In genomic region chr11:113197456-113197855, GRCh38 we compare ENCODE assay signal across 22 cellular contexts.
DNase-seq lines count a peak whose midpoint lies in the region; ATAC-seq, FAIRE-seq and TF ChIP-seq lines count a peak whose summit lies in the region.
"Had no signal": no experiment of that assay in that cellular context is flagged by ENCODE, and none has a peak within 500 bp of the region (broad histone marks: within the 10 kb centered on the region; RNA-seq: fewer than 3 reads in every experiment).

No MANE protein-coding gene starts in this region.

- H3K9me3 ChIP-seq in astrocyte (ENCODE audit: insufficient read depth, low read depth, low read length) (no peaks in the 10 kb centered on the region), left lung (no peaks in the 10 kb centered on the region)
- H3K9me3 ChIP-seq: BLaER1, Caco-2 had no signal

- DNase-seq in astrocyte (ENCODE audit: low read depth) (no peak), mesothelial cell of epicardium (ENCODE audit: low spot score in 2 of 2, unreplicated experiment in 2 of 2) (no peak), type B pancreatic cell (ENCODE audit: extremely low spot score, unreplicated experiment) (no peak), NCI-H69 (lab: John Stamatoyannopoulos, UW) (no peak), activated T-cell treated with anti-CD3 and anti-CD28 coated beads for 4 hours (no peak), left lung (no peak)
- DNase-seq: Caco-2; CD4-positive, CD25-positive, alpha-beta regulatory T cell; CD8-positive, alpha-beta T cell; DMS153; DND-41; GM23248; H7; HCEC 1CT had no signal

- H3K27ac ChIP-seq in astrocyte (ENCODE audit: low read depth, low read length) (no peak overlapping the region), left lung (no peak overlapping the region)
- H3K27ac ChIP-seq: BLaER1, C4-2B, GM23248 had no signal

- peak overlapping the region; percentile 46 for H3K4me3 Mint-ChIP-seq in astrocyte (ENCODE audit: unreplicated experiment)
- H3K4me3 Mint-ChIP-seq in mesothelial cell of epicardium = no peak overlapping the region
- peak overlapping the region; percentile 2 for H3K4me3 Mint-ChIP-seq in type B pancreatic cell
- H3K4me3 Mint-ChIP-seq: B cell; CD4-positive, CD25-positive, alpha-beta regulatory T cell; CD8-positive, alpha-beta T cell had no signal

- no peak for ATAC-seq in GM18907 (IDR thresholded peaks at IDR 0.05; ENCODE audit: unreplicated experiment)
- ATAC-seq in left lung = no peak
- ATAC-seq: CD8-positive, alpha-beta T cell had no signal

- H3K4me2 ChIP-seq in astrocyte (ENCODE audit: low read length) = no peak overlapping the region
- H3K4me2 ChIP-seq: BLaER1 had no signal

- H3K4me3 ChIP-seq in astrocyte (ENCODE audit: insufficient read depth, low read depth, low read length) (no peak overlapping the region), left lung (no peak overlapping the region)
- H3K4me3 ChIP-seq: BLaER1, GM23248 had no signal

- no peak for TF ChIP-seq CTCF in astrocyte (IDR thresholded peaks at IDR 0.05; ENCODE audit: insufficient read depth, low read depth, low read length)
- no peak for TF ChIP-seq CTCF in mesothelial cell of epicardium (IDR thresholded peaks at IDR 0.05; ENCODE audit: unreplicated experiment)
- TF ChIP-seq CTCF in type B pancreatic cell (conservative IDR thresholded peaks at IDR 0.05) = no peak
- no peak for TF ChIP-seq CTCF in left lung (IDR thresholded peaks at IDR 0.05)

- H3K36me3 ChIP-seq in astrocyte (ENCODE audit: insufficient read depth, low read length) (no peaks in the 10 kb centered on the region), left lung (no peaks in the 10 kb centered on the region)
- H3K36me3 ChIP-seq: BLaER1 had no signal

- H3K9ac ChIP-seq in astrocyte (ENCODE audit: low read length) = no peak overlapping the region
- H3K9ac ChIP-seq: BLaER1, GM23248 had no signal

- intact Hi-C loops in left lung (cut with DNase I) = no loop called here

- peaks cover 3% of the 10 kb centered on the region for H3K27me3 ChIP-seq in astrocyte (ENCODE audit: insufficient read depth, low read length)
- H3K27me3 ChIP-seq in left lung = no peaks in the 10 kb centered on the region
- H3K27me3 ChIP-seq: BLaER1 had no signal

- H3K36me3 Mint-ChIP-seq in astrocyte (ENCODE audit: low read depth, unreplicated experiment) (no peaks in the 10 kb centered on the region), mesothelial cell of epicardium (no peaks in the 10 kb centered on the region), type B pancreatic cell (no peaks in the 10 kb centered on the region)
- H3K36me3 Mint-ChIP-seq: CD4-positive, CD25-positive, alpha-beta regulatory T cell; CD8-positive, alpha-beta T cell had no signal

- H3K79me2 ChIP-seq in astrocyte (ENCODE audit: insufficient read depth, low read length) = no peaks in the 10 kb centered on the region

- no peaks in the 10 kb centered on the region for H4K20me1 ChIP-seq in astrocyte (ENCODE audit: insufficient read depth, low read length)
- H4K20me1 ChIP-seq: BLaER1 had no signal

- no peaks in the 10 kb centered on the region for H3K9me3 Mint-ChIP-seq in astrocyte (ENCODE audit: unreplicated experiment)
- no peaks in the 10 kb centered on the region for H3K9me3 Mint-ChIP-seq in mesothelial cell of epicardium
- H3K9me3 Mint-ChIP-seq in type B pancreatic cell = peaks cover 9% of the 10 kb centered on the region
- H3K9me3 Mint-ChIP-seq: CD4-positive, CD25-positive, alpha-beta regulatory T cell; CD8-positive, alpha-beta T cell had no signal

- no peak overlapping the region for H2AFZ ChIP-seq in astrocyte (ENCODE audit: low read depth, low read length)
- H2AFZ ChIP-seq: GM23248 had no signal

- no peak for FAIRE-seq in astrocyte (lab: Jason Lieb, UNC)
- FAIRE-seq: G401.6, GM12892, GM19239, H1 had no signal

- H3K27ac Mint-ChIP-seq in astrocyte (ENCODE audit: unreplicated experiment) (no peak overlapping the region), mesothelial cell of epicardium (peak overlapping the region; percentile 72), type B pancreatic cell (peak overlapping the region; percentile 24)
- H3K27ac Mint-ChIP-seq: B cell; CD4-positive, CD25-positive, alpha-beta regulatory T cell; CD8-positive, alpha-beta T cell had no signal

- H3K4me1 ChIP-seq in astrocyte (ENCODE audit: insufficient read depth, low read length) (no peaks in the 10 kb centered on the region), left lung (no peaks in the 10 kb centered on the region)
- H3K4me1 ChIP-seq: BLaER1 had no signal

- H3K4me1 Mint-ChIP-seq in astrocyte (ENCODE audit: low read depth, unreplicated experiment) (peaks cover 12% of the 10 kb centered on the region), mesothelial cell of epicardium (peaks cover 74% of the 10 kb centered on the region), type B pancreatic cell (ENCODE audit: unreplicated experiment) (peaks cover 64% of the 10 kb centered on the region)
- H3K4me1 Mint-ChIP-seq: B cell; CD4-positive, CD25-positive, alpha-beta regulatory T cell had no signal

- H3K27me3 Mint-ChIP-seq in astrocyte (ENCODE audit: low read depth, unreplicated experiment) (peaks cover 21% of the 10 kb centered on the region), mesothelial cell of epicardium (ENCODE audit: low read depth) (no peaks in the 10 kb centered on the region), type B pancreatic cell (peaks cover 8% of the 10 kb centered on the region)
